Comparison of ENCODE assay signal across 13 cellular contexts in genomic region chr1:6954596-6954995, GRCh38.
"Had no signal": no experiment of that assay in that cellular context is flagged by ENCODE, and none has a peak within 500 bp of the region (broad histone marks: within the 10 kb centered on the region; RNA-seq: fewer than 3 reads in every experiment).

No MANE protein-coding gene starts in this region.

- ATAC-seq: activated T-helper 17 cell treated with anti-CD3 and anti-CD28 coated beads, Interleukin-2, amount 50 U/mL, for 72 hours; right cardiac atrium had no signal

- DNase-seq: activated B cell treated with CpG ODN at 0.5 μM for 24 hours; activated CD4-positive, alpha-beta T cell treated with anti-CD3 and anti-CD28 coated beads, Interleukin-2, amount 50 U/mL, for 1 hour; activated naive CD4-positive, alpha-beta T cell treated with anti-CD3 and anti-CD28 coated beads, Interleukin-2, amount 10 ng/mL, durations not matched to agents 7 days and 5 days; activated T-cell treated with anti-CD3 and anti-CD28 coated beads for 4 hours; adrenal gland; central memory CD4-positive, alpha-beta T cell; effector CD8-positive, alpha-beta T cell; gastrocnemius medialis; left ventricle myocardium inferior; mesenchymal stem cell; right cardiac atrium had no signal

- H3K4me1 Mint-ChIP-seq: activated B cell treated with CpG ODN at 0.5 μM for 24 hours; activated naive CD4-positive, alpha-beta T cell treated with anti-CD3 and anti-CD28 coated beads, Interleukin-2, amount 10 ng/mL, durations not matched to agents 7 days and 5 days; activated T-helper 17 cell treated with anti-CD3 and anti-CD28 coated beads, Interleukin-2, amount 50 U/mL, for 72 hours; stimulated activated effector memory CD8-positive, alpha-beta T cell treated with anti-CD3 and anti-CD28 coated beads, Interleukin-12 subunit alpha, Interleukin-12 subunit beta, amount 100 ng/mL, for 72 hours had no signal

- H3K27ac Mint-ChIP-seq: activated B cell treated with CpG ODN at 0.5 μM for 24 hours; activated naive CD4-positive, alpha-beta T cell treated with anti-CD3 and anti-CD28 coated beads, Interleukin-2, amount 10 ng/mL, durations not matched to agents 7 days and 5 days; activated T-helper 17 cell treated with anti-CD3 and anti-CD28 coated beads, Interleukin-2, amount 50 U/mL, for 72 hours; stimulated activated effector memory CD8-positive, alpha-beta T cell treated with anti-CD3 and anti-CD28 coated beads, Interleukin-12 subunit alpha, Interleukin-12 subunit beta, amount 100 ng/mL, for 72 hours had no signal

- H3K4me3 Mint-ChIP-seq: activated B cell treated with CpG ODN at 0.5 μM for 24 hours; activated naive CD4-positive, alpha-beta T cell treated with anti-CD3 and anti-CD28 coated beads, Interleukin-2, amount 10 ng/mL, durations not matched to agents 7 days and 5 days; activated T-helper 17 cell treated with anti-CD3 and anti-CD28 coated beads, Interleukin-2, amount 50 U/mL, for 72 hours; stimulated activated effector memory CD8-positive, alpha-beta T cell treated with anti-CD3 and anti-CD28 coated beads, Interleukin-12 subunit alpha, Interleukin-12 subunit beta, amount 100 ng/mL, for 72 hours had no signal

- H3K36me3 Mint-ChIP-seq: activated naive CD4-positive, alpha-beta T cell treated with anti-CD3 and anti-CD28 coated beads, Interleukin-2, amount 10 ng/mL, durations not matched to agents 7 days and 5 days; stimulated activated effector memory CD8-positive, alpha-beta T cell treated with anti-CD3 and anti-CD28 coated beads, Interleukin-12 subunit alpha, Interleukin-12 subunit beta, amount 100 ng/mL, for 72 hours had no signal

- H3K9me3 Mint-ChIP-seq: activated B cell treated with CpG ODN at 0.5 μM for 24 hours; activated naive CD4-positive, alpha-beta T cell treated with anti-CD3 and anti-CD28 coated beads, Interleukin-2, amount 10 ng/mL, durations not matched to agents 7 days and 5 days; activated T-helper 17 cell treated with anti-CD3 and anti-CD28 coated beads, Interleukin-2, amount 50 U/mL, for 72 hours; stimulated activated effector memory CD8-positive, alpha-beta T cell treated with anti-CD3 and anti-CD28 coated beads, Interleukin-12 subunit alpha, Interleukin-12 subunit beta, amount 100 ng/mL, for 72 hours had no signal

- H3K27me3 Mint-ChIP-seq: activated B cell treated with CpG ODN at 0.5 μM for 24 hours; activated T-helper 17 cell treated with anti-CD3 and anti-CD28 coated beads, Interleukin-2, amount 50 U/mL, for 72 hours had no signal
